7 cellular contexts compared by ENCODE assay signal in the genomic region with DNA sequence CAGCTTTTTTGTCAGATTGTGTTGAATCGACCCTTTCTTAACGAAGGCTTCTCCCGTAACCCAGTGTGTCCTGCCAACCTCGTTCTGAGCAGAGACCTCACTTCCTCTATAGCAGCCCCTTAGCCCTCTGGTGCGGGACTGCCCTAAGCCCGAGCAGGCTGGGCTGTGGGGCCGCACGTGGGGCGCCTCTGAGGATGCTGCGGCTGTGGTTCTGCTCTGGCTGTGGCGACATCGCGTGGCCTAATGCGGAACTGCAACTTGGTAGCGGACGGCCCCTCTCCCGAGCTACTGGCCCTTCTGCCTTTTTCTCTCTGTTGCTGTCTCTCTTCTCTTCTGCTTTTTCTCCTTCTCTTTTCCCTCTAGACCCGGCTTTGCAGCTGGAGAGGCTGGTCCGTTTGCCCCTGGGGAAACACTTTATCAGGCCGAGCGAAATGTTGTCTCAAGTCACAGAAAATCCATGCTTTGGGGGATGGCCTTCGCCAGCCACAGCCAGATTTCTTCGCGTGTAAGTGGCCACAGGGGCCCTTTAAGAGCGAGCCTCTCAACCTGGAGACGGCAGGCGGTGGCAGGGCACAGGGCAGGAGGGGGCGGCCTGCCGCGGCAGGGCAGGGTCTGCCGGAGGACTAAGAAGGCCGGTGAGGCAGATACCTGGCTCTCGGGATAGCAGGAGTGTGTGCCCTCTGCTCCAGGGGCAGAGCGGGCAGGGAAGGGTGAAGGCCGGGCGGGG. TPM values are rescaled to one million over a fixed set of nuclear protein-coding genes. Genes with fewer than 3 reads are reported as not detected.
DNase-seq lines count a peak whose midpoint lies in the region; ATAC-seq and TF ChIP-seq lines count a peak whose summit lies in the region.

No MANE protein-coding gene starts in this region.

- no peak overlapping the region for H3K4me3 Mint-ChIP-seq in activated T-helper 2 cell treated with anti-CD3 and anti-CD28 coated beads, Interferon-gamma antibody, Interleukin-2, Interleukin-4, amounts not matched to agents 10 μg/mL and 5 μg/mL and 100 μg/mL, durations not matched to agents 14 hours and 24 hours and 36 hours (ENCODE audit: low read depth)

- no peaks in the 10 kb centered on the region for H3K36me3 ChIP-seq in RWPE2 (ENCODE audit: low read depth)

- no peaks in the 10 kb centered on the region for H3K36me3 Mint-ChIP-seq in activated T-helper 2 cell treated with anti-CD3 and anti-CD28 coated beads, Interferon-gamma antibody, Interleukin-2, Interleukin-4, amounts not matched to agents 10 μg/mL and 5 μg/mL and 100 μg/mL, durations not matched to agents 14 hours and 24 hours and 36 hours (ENCODE audit: low read depth)

- no peaks in the 10 kb centered on the region for H3K9me3 ChIP-seq in RWPE2 (ENCODE audit: severe bottlenecking)

- DNase-seq in HL-60 (ENCODE audit: low read depth in 1 of 2, low spot score in 1 of 2), result peak; percentile 44 to 85
- DNase-seq in RWPE2 (ENCODE audit: low spot score), result peak; percentile 77
- DNase-seq in activated T-helper 2 cell treated with anti-CD3 and anti-CD28 coated beads, Interferon-gamma antibody, Interleukin-2, Interleukin-4, amounts not matched to agents 10 μg/mL and 5 μg/mL and 100 μg/mL, durations not matched to agents 14 hours and 24 hours and 36 hours (ENCODE audit: low spot score), result peak; percentile 67
- peak; percentile 63 to 91 for DNase-seq in foreskin fibroblast
- DNase-seq in nucleus accumbens (lab: John Stamatoyannopoulos, UW), result peak in 52 of 56 donors; percentile 11 to 91 (median 66)
- peak in 48 of 49 donors; percentile 13 to 91 (median 67) for DNase-seq in substantia nigra (lab: John Stamatoyannopoulos, UW)

- H3K27me3 ChIP-seq in HL-60 (ENCODE audit: insufficient read depth, poor library complexity, severe bottlenecking) (no peaks in the 10 kb centered on the region), RWPE2 (ENCODE audit: insufficient read depth, poor library complexity, severe bottlenecking) (no peaks in the 10 kb centered on the region)

- peak; percentile 95 for TF ChIP-seq CTCF in GM12873 (IDR thresholded peaks at IDR 0.05; ENCODE audit: insufficient read depth, low read depth, low read length, missing control alignments)
- TF ChIP-seq CTCF in HL-60 (IDR thresholded peaks at IDR 0.05; ENCODE audit: insufficient read depth, low read length), result peak; percentile 62
- peak; percentile 100 for TF ChIP-seq CTCF in RWPE2 (IDR thresholded peaks at IDR 0.05; ENCODE audit: poor library complexity, severe bottlenecking)
- TF ChIP-seq CTCF in foreskin fibroblast (IDR thresholded peaks at IDR 0.05; ENCODE audit: low read depth, low read length), result peak; percentile 92

- peak; percentile 60 for ATAC-seq in RWPE2 (ENCODE audit: low read depth)

- intact Hi-C loops in activated T-helper 2 cell treated with anti-CD3 and anti-CD28 coated beads, Interferon-gamma antibody, Interleukin-2, Interleukin-4, amounts not matched to agents 10 μg/mL and 5 μg/mL and 100 μg/mL, durations not matched to agents 14 hours and 24 hours and 36 hours (cut with micrococcal nuclease), result loop anchor here (1.0 kb wide), 1 partner anchor 335 kb away; no protein-coding TSS in a partner anchor

- H3K27me3 Mint-ChIP-seq in activated T-helper 2 cell treated with anti-CD3 and anti-CD28 coated beads, Interferon-gamma antibody, Interleukin-2, Interleukin-4, amounts not matched to agents 10 μg/mL and 5 μg/mL and 100 μg/mL, durations not matched to agents 14 hours and 24 hours and 36 hours (ENCODE audit: low read depth), result peaks cover 14% of the 10 kb centered on the region

- H3K4me1 ChIP-seq in RWPE2 (ENCODE audit: insufficient read depth, poor library complexity, severe bottlenecking), result peaks cover 33% of the 10 kb centered on the region

- peaks cover 7% of the 10 kb centered on the region for H3K4me1 Mint-ChIP-seq in activated T-helper 2 cell treated with anti-CD3 and anti-CD28 coated beads, Interferon-gamma antibody, Interleukin-2, Interleukin-4, amounts not matched to agents 10 μg/mL and 5 μg/mL and 100 μg/mL, durations not matched to agents 14 hours and 24 hours and 36 hours (ENCODE audit: low read depth)

- H3K27ac ChIP-seq in HL-60 (replicated peaks) (no peak overlapping the region), RWPE2 (ENCODE audit: poor library complexity, severe bottlenecking) (peak overlapping the region; percentile 51), substantia nigra (ENCODE audit: low read depth, low read length, poor library complexity, severe bottlenecking) (no peak overlapping the region)

- H3K27ac Mint-ChIP-seq in activated T-helper 2 cell treated with anti-CD3 and anti-CD28 coated beads, Interferon-gamma antibody, Interleukin-2, Interleukin-4, amounts not matched to agents 10 μg/mL and 5 μg/mL and 100 μg/mL, durations not matched to agents 14 hours and 24 hours and 36 hours, result no peak overlapping the region

- no peaks in the 10 kb centered on the region for H3K9me3 Mint-ChIP-seq in activated T-helper 2 cell treated with anti-CD3 and anti-CD28 coated beads, Interferon-gamma antibody, Interleukin-2, Interleukin-4, amounts not matched to agents 10 μg/mL and 5 μg/mL and 100 μg/mL, durations not matched to agents 14 hours and 24 hours and 36 hours

- H3K4me3 ChIP-seq in HL-60 (replicated peaks; ENCODE audit: insufficient read depth, low read length), result no peak overlapping the region
- H3K4me3 ChIP-seq in RWPE2 (ENCODE audit: severe bottlenecking), result no peak overlapping the region
- no peak overlapping the region for H3K4me3 ChIP-seq in foreskin fibroblast (ENCODE audit: low read depth in 1 of 2, low read length in 2 of 2)

RNA-seq across cellular contexts. Expression of a gene that starts 19.4 kb away (rescaled TPM):
- total RNA-seq in activated T-helper 2 cell treated with anti-CD3 and anti-CD28 coated beads, Interferon-gamma antibody, Interleukin-2, Interleukin-4, amounts not matched to agents 10 μg/mL and 5 μg/mL and 100 μg/mL, durations not matched to agents 14 hours and 24 hours and 36 hours, result 44.5 and 46.8 TPM in 2 replicates

RNA-seq across cellular contexts. Expression of a gene that starts 57.9 kb away (rescaled TPM):
- 1,844 and 1,891 TPM in 2 replicates for total RNA-seq in activated T-helper 2 cell treated with anti-CD3 and anti-CD28 coated beads, Interferon-gamma antibody, Interleukin-2, Interleukin-4, amounts not matched to agents 10 μg/mL and 5 μg/mL and 100 μg/mL, durations not matched to agents 14 hours and 24 hours and 36 hours
